Comparison of ENCODE assay signal across 2 cellular contexts in the genomic region with DNA sequence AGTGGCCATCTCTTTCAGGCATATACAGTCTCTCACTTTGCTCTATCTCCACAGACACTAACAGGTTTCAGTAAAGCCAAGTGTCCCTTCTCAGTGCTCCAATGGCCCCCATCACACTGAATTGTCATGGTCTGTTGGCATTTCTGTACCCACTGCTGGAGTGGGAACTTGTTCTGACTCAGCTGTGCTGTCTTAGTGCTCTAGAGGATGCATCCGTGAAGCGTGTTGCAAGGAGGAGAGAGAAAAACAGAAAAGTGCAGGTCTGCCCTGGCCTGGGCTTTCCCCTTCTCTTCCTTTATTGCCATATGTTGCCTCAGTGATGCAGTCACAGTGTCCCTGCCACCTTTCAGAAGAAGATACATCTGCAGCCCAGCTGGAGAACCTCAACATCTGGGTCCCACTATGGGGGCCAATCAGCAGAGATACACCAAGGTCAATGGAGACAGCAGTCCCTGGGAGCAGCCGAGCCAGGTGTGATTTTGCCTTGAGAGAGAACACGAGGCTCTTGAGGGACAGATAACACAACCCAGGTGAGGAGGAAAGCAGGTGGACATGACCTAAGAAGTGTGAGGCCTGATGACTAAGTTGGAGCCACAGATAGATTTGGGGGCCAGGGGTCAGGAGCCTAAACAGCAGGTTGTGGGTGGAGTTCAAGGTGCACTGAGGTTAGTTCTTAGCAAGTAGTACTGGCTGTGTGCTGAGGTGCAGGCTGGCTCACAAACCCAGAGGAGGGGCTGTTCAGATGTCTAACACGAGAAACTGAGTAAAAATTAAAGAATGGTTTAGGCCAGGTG.
A peak's percentile ranks its signal among the peaks of the same experiment; 100 is the strongest.
TF ChIP-seq lines count a peak whose summit lies in the region.

No MANE protein-coding gene starts in this region.

TF ChIP-seq in HepG2, 621 proteins besides CTCF, POLR2A, EP300 and RAD21 (continues in another document):
- TF ChIP-seq HIVEP1 (CRISPR knock-in tag; IDR thresholded peaks at IDR 0.05) (0 out of 2 replicates have a peak, but pooled peaks have one; percentile 32), POLR2G (IDR thresholded peaks at IDR 0.05; ENCODE audit: low read depth, low read length) (no peak), SALL1 (CRISPR knock-in tag; IDR thresholded peaks at IDR 0.05) (0 out of 2 replicates have a peak, but pooled peaks have one; percentile 8), FLYWCH1 (CRISPR knock-in tag; IDR thresholded peaks at IDR 0.05) (0 out of 2 replicates have a peak, but pooled peaks have one; percentile 45), SOX5 (CRISPR knock-in tag; IDR thresholded peaks at IDR 0.05; ENCODE audit: borderline replicate concordance) (no peak), HNRNPUL1 (IDR thresholded peaks at IDR 0.05; ENCODE audit: low read depth, low read length) (no peak), GPN1 (CRISPR knock-in tag; IDR thresholded peaks at IDR 0.05; ENCODE audit: borderline replicate concordance) (no peak), SNAI1 (CRISPR knock-in tag; IDR thresholded peaks at IDR 0.05; ENCODE audit: borderline replicate concordance) (no peak), ZBTB7A (CRISPR knock-in tag; IDR thresholded peaks at IDR 0.05) (peak; percentile 34; the same call in 1 of the 2 replicates), GTF3A (CRISPR knock-in tag; conservative IDR thresholded peaks at IDR 0.05) (no peak), ZNF598 (CRISPR knock-in tag; IDR thresholded peaks at IDR 0.05; ENCODE audit: borderline replicate concordance) (peak; percentile 49; the same call in 1 of the 2 replicates), DNMT1 (CRISPR knock-in tag; IDR thresholded peaks at IDR 0.05) (no peak), CHD4 (IDR thresholded peaks at IDR 0.05; ENCODE audit: borderline replicate concordance, low read length) (no peak)
- TF ChIP-seq, protein P1, sequence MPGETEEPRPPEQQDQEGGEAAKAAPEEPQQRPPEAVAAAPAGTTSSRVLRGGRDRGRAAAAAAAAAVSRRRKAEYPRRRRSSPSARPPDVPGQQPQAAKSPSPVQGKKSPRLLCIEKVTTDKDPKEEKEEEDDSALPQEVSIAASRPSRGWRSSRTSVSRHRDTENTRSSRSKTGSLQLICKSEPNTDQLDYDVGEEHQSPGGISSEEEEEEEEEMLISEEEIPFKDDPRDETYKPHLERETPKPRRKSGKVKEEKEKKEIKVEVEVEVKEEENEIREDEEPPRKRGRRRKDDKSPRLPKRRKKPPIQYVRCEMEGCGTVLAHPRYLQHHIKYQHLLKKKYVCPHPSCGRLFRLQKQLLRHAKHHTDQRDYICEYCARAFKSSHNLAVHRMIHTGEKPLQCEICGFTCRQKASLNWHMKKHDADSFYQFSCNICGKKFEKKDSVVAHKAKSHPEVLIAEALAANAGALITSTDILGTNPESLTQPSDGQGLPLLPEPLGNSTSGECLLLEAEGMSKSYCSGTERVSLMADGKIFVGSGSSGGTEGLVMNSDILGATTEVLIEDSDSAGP (CRISPR knock-in tag; IDR thresholded peaks at IDR 0.05; ENCODE audit: borderline replicate concordance), result 0 out of 2 replicates have a peak, but pooled peaks have one; percentile 23
- TF ChIP-seq, protein P2, sequence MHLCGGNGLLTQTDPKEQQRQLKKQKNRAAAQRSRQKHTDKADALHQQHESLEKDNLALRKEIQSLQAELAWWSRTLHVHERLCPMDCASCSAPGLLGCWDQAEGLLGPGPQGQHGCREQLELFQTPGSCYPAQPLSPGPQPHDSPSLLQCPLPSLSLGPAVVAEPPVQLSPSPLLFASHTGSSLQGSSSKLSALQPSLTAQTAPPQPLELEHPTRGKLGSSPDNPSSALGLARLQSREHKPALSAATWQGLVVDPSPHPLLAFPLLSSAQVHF (CRISPR knock-in tag; IDR thresholded peaks at IDR 0.05), result no peak
- TF ChIP-seq, protein P3, sequence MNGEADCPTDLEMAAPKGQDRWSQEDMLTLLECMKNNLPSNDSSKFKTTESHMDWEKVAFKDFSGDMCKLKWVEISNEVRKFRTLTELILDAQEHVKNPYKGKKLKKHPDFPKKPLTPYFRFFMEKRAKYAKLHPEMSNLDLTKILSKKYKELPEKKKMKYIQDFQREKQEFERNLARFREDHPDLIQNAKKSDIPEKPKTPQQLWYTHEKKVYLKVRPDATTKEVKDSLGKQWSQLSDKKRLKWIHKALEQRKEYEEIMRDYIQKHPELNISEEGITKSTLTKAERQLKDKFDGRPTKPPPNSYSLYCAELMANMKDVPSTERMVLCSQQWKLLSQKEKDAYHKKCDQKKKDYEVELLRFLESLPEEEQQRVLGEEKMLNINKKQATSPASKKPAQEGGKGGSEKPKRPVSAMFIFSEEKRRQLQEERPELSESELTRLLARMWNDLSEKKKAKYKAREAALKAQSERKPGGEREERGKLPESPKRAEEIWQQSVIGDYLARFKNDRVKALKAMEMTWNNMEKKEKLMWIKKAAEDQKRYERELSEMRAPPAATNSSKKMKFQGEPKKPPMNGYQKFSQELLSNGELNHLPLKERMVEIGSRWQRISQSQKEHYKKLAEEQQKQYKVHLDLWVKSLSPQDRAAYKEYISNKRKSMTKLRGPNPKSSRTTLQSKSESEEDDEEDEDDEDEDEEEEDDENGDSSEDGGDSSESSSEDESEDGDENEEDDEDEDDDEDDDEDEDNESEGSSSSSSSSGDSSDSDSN (CRISPR knock-in tag; IDR thresholded peaks at IDR 0.05), result no peak
- TF ChIP-seq, protein P4, sequence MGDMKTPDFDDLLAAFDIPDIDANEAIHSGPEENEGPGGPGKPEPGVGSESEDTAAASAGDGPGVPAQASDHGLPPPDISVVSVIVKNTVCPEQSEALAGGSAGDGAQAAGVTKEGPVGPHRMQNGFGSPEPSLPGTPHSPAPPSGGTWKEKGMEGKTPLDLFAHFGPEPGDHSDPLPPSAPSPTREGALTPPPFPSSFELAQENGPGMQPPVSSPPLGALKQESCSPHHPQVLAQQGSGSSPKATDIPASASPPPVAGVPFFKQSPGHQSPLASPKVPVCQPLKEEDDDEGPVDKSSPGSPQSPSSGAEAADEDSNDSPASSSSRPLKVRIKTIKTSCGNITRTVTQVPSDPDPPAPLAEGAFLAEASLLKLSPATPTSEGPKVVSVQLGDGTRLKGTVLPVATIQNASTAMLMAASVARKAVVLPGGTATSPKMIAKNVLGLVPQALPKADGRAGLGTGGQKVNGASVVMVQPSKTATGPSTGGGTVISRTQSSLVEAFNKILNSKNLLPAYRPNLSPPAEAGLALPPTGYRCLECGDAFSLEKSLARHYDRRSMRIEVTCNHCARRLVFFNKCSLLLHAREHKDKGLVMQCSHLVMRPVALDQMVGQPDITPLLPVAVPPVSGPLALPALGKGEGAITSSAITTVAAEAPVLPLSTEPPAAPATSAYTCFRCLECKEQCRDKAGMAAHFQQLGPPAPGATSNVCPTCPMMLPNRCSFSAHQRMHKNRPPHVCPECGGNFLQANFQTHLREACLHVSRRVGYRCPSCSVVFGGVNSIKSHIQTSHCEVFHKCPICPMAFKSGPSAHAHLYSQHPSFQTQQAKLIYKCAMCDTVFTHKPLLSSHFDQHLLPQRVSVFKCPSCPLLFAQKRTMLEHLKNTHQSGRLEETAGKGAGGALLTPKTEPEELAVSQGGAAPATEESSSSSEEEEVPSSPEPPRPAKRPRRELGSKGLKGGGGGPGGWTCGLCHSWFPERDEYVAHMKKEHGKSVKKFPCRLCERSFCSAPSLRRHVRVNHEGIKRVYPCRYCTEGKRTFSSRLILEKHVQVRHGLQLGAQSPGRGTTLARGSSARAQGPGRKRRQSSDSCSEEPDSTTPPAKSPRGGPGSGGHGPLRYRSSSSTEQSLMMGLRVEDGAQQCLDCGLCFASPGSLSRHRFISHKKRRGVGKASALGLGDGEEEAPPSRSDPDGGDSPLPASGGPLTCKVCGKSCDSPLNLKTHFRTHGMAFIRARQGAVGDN (CRISPR knock-in tag; IDR thresholded peaks at IDR 0.05), result 0 out of 2 replicates have a peak, but pooled peaks have one; percentile 17

TF ChIP-seq in GM23338, 12 proteins besides CTCF, POLR2A, EP300 and RAD21:
- TF ChIP-seq JUNB (IDR thresholded peaks at IDR 0.05; ENCODE audit: unreplicated experiment) (no peak), NANOG (IDR thresholded peaks at IDR 0.05; ENCODE audit: borderline replicate concordance) (no peak), POLR2AphosphoS5 (IDR thresholded peaks at IDR 0.05; ENCODE audit: low read depth) (no peak), ZNF114 (CRISPR knock-in tag; IDR thresholded peaks at IDR 0.05) (no peak), STAT1 (IDR thresholded peaks at IDR 0.05; ENCODE audit: unreplicated experiment) (no peak), EZH2phosphoT487 (IDR thresholded peaks at IDR 0.05; ENCODE audit: unreplicated experiment) (no peak), ZNF331 (CRISPR knock-in tag; IDR thresholded peaks at IDR 0.05; ENCODE audit: low read depth) (no peak), EZH2 (IDR thresholded peaks at IDR 0.05; ENCODE audit: low read depth, unreplicated experiment) (no peak), CREB1 (CRISPR knock-in tag; IDR thresholded peaks at IDR 0.05; ENCODE audit: low read depth) (no peak)
- TF ChIP-seq, protein P5, sequence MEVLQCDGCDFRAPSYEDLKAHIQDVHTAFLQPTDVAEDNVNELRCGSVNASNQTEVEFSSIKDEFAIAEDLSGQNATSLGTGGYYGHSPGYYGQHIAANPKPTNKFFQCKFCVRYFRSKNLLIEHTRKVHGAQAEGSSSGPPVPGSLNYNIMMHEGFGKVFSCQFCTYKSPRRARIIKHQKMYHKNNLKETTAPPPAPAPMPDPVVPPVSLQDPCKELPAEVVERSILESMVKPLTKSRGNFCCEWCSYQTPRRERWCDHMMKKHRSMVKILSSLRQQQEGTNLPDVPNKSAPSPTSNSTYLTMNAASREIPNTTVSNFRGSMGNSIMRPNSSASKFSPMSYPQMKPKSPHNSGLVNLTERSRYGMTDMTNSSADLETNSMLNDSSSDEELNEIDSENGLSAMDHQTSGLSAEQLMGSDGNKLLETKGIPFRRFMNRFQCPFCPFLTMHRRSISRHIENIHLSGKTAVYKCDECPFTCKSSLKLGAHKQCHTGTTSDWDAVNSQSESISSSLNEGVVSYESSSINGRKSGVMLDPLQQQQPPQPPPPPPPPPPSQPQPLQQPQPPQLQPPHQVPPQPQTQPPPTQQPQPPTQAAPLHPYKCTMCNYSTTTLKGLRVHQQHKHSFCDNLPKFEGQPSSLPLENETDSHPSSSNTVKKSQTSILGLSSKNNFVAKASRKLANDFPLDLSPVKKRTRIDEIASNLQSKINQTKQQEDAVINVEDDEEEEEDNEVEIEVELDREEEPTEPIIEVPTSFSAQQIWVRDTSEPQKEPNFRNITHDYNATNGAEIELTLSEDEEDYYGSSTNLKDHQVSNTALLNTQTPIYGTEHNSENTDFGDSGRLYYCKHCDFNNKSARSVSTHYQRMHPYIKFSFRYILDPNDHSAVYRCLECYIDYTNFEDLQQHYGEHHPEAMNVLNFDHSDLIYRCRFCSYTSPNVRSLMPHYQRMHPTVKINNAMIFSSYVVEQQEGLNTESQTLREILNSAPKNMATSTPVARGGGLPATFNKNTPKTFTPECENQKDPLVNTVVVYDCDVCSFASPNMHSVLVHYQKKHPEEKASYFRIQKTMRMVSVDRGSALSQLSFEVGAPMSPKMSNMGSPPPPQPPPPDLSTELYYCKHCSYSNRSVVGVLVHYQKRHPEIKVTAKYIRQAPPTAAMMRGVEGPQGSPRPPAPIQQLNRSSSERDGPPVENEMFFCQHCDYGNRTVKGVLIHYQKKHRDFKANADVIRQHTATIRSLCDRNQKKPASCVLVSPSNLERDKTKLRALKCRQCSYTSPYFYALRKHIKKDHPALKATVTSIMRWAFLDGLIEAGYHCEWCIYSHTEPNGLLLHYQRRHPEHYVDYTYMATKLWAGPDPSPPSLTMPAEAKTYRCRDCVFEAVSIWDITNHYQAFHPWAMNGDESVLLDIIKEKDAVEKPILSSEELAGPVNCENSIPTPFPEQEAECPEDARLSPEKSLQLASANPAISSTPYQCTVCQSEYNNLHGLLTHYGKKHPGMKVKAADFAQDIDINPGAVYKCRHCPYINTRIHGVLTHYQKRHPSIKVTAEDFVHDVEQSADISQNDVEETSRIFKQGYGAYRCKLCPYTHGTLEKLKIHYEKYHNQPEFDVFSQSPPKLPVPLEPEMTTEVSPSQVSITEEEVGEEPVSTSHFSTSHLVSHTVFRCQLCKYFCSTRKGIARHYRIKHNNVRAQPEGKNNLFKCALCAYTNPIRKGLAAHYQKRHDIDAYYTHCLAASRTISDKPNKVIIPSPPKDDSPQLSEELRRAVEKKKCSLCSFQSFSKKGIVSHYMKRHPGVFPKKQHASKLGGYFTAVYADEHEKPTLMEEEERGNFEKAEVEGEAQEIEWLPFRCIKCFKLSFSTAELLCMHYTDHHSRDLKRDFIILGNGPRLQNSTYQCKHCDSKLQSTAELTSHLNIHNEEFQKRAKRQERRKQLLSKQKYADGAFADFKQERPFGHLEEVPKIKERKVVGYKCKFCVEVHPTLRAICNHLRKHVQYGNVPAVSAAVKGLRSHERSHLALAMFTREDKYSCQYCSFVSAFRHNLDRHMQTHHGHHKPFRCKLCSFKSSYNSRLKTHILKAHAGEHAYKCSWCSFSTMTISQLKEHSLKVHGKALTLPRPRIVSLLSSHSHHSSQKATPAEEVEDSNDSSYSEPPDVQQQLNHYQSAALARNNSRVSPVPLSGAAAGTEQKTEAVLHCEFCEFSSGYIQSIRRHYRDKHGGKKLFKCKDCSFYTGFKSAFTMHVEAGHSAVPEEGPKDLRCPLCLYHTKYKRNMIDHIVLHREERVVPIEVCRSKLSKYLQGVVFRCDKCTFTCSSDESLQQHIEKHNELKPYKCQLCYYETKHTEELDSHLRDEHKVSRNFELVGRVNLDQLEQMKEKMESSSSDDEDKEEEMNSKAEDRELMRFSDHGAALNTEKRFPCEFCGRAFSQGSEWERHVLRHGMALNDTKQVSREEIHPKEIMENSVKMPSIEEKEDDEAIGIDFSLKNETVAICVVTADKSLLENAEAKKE (CRISPR knock-in tag; IDR thresholded peaks at IDR 0.05), result no peak
- TF ChIP-seq, protein P6, sequence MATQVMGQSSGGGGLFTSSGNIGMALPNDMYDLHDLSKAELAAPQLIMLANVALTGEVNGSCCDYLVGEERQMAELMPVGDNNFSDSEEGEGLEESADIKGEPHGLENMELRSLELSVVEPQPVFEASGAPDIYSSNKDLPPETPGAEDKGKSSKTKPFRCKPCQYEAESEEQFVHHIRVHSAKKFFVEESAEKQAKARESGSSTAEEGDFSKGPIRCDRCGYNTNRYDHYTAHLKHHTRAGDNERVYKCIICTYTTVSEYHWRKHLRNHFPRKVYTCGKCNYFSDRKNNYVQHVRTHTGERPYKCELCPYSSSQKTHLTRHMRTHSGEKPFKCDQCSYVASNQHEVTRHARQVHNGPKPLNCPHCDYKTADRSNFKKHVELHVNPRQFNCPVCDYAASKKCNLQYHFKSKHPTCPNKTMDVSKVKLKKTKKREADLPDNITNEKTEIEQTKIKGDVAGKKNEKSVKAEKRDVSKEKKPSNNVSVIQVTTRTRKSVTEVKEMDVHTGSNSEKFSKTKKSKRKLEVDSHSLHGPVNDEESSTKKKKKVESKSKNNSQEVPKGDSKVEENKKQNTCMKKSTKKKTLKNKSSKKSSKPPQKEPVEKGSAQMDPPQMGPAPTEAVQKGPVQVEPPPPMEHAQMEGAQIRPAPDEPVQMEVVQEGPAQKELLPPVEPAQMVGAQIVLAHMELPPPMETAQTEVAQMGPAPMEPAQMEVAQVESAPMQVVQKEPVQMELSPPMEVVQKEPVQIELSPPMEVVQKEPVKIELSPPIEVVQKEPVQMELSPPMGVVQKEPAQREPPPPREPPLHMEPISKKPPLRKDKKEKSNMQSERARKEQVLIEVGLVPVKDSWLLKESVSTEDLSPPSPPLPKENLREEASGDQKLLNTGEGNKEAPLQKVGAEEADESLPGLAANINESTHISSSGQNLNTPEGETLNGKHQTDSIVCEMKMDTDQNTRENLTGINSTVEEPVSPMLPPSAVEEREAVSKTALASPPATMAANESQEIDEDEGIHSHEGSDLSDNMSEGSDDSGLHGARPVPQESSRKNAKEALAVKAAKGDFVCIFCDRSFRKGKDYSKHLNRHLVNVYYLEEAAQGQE (IDR thresholded peaks at IDR 0.05; ENCODE audit: unreplicated experiment), result no peak
- TF ChIP-seq, protein P7, sequence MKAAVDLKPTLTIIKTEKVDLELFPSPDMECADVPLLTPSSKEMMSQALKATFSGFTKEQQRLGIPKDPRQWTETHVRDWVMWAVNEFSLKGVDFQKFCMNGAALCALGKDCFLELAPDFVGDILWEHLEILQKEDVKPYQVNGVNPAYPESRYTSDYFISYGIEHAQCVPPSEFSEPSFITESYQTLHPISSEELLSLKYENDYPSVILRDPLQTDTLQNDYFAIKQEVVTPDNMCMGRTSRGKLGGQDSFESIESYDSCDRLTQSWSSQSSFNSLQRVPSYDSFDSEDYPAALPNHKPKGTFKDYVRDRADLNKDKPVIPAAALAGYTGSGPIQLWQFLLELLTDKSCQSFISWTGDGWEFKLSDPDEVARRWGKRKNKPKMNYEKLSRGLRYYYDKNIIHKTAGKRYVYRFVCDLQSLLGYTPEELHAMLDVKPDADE (IDR thresholded peaks at IDR 0.05), result no peak
